In genomic region chr9:73076-73899, GRCh38 we compare ENCODE assay signal across 9 cellular contexts. TPM values are rescaled to one million over a fixed set of nuclear protein-coding genes. Genes with fewer than 3 reads are reported as not detected.
DNase-seq lines count a peak whose midpoint lies in the region; ATAC-seq and TF ChIP-seq lines count a peak whose summit lies in the region.
"Not testable (repeated sequence)": the region's sequence is repeated elsewhere in the genome, so short reads cannot be mapped to it uniquely, and the experiment has no call there.
"Had no signal": no experiment of that assay in that cellular context is flagged by ENCODE, and none has a peak within 500 bp of the region (broad histone marks: within the 10 kb centered on the region; RNA-seq: fewer than 3 reads in every experiment).

No MANE protein-coding gene starts in this region.

- not testable (repeated sequence) for H3K4me1 ChIP-seq in tibial artery

- H3K27me3 ChIP-seq in tibial artery, result not testable (repeated sequence)

- peaks cover 20% of the 10 kb centered on the region for H3K27me3 Mint-ChIP-seq in progenitor cell of endocrine pancreas

- DNase-seq in DMS53 (lab: John Stamatoyannopoulos, UW) (peak; percentile 46), NCI-H1417 (lab: John Stamatoyannopoulos, UW) (peak in 2 of 3 experiments; percentile 7 to 32), fibroblast of the aortic adventitia (ENCODE audit: low read depth) (peak; percentile 25), left colon (peak in 1 of 2 donors; percentile 14), progenitor cell of endocrine pancreas (ENCODE audit: low spot score, unreplicated experiment) (peak; percentile 16), tibial artery (peak in 1 of 2 donors; percentile 58)
- DNase-seq in activated CD4-positive, alpha-beta T cell treated with anti-CD3 and anti-CD28 coated beads, Interleukin-2, amount 50 U/mL, for 48 hours, result peak; percentile 3 to 15
- not testable (repeated sequence) for DNase-seq in astrocyte of the spinal cord (ENCODE audit: low read depth, low spot score)

- not testable (repeated sequence) for H3K4me1 Mint-ChIP-seq in progenitor cell of endocrine pancreas (ENCODE audit: low read depth)

- H3K4me3 ChIP-seq in astrocyte of the spinal cord (ENCODE audit: low read depth, low read length), result peak overlapping the region; percentile 18
- H3K4me3 ChIP-seq in fibroblast of the aortic adventitia (ENCODE audit: low read depth, low read length), result peak overlapping the region; percentile 56
- peak overlapping the region; percentile 47 to 56 for H3K4me3 ChIP-seq in tibial artery

- peak overlapping the region; percentile 61 for H3K4me3 Mint-ChIP-seq in progenitor cell of endocrine pancreas (ENCODE audit: low read depth)

- in situ Hi-C loops in astrocyte of the spinal cord (cut with HindIII; ENCODE audit: low sequenced_read_pairs), result not testable (repeated sequence)

- not testable (repeated sequence) for TF ChIP-seq CTCF in astrocyte of the spinal cord (IDR thresholded peaks at IDR 0.05; ENCODE audit: low read depth, low read length); fibroblast of the aortic adventitia (IDR thresholded peaks at IDR 0.05; ENCODE audit: insufficient read depth, low read length); progenitor cell of endocrine pancreas (IDR thresholded peaks at IDR 0.05; ENCODE audit: unreplicated experiment); tibial artery (IDR thresholded peaks at IDR 0.05)

- H3K36me3 Mint-ChIP-seq in progenitor cell of endocrine pancreas (ENCODE audit: insufficient read depth), result not testable (repeated sequence)

- not testable (repeated sequence) for H3K9me3 Mint-ChIP-seq in progenitor cell of endocrine pancreas (ENCODE audit: low read depth)

- intact Hi-C loops in left colon (cut with DNase I, micrococcal nuclease); tibial artery (cut with DNase I; ENCODE audit: low total_unique reads): not testable (repeated sequence)

- H3K9me3 ChIP-seq in tibial artery, result not testable (repeated sequence)

- ATAC-seq in left colon, result peak; percentile 54

- not testable (repeated sequence) for H3K36me3 ChIP-seq in tibial artery

- H3K27ac Mint-ChIP-seq in progenitor cell of endocrine pancreas, result not testable (repeated sequence)

- not testable (repeated sequence) for H3K27ac ChIP-seq in tibial artery

RNA-seq across cellular contexts. Expression of gene WASHC1, which starts 44.0 kb away (rescaled TPM):
- 2.2 and 5.2 TPM in 2 replicates for total RNA-seq in fibroblast of the aortic adventitia (ENCODE audit: low replicate concordance)
- 10 to 100 TPM; 17.2 to 21.2 TPM for total RNA-seq in left colon
- 25.4 and 26.1 TPM in 2 replicates for total RNA-seq in progenitor cell of endocrine pancreas

RNA-seq across cellular contexts. Expression of gene FOXD4, which starts 44.9 kb away (rescaled TPM):
- total RNA-seq in fibroblast of the aortic adventitia (ENCODE audit: low replicate concordance), result 0.27 TPM in 1 of 2 replicates, not detected in the other
- under 1 TPM; 0.24 to 0.39 TPM for total RNA-seq in left colon
- total RNA-seq in progenitor cell of endocrine pancreas, result 0.50 and 0.58 TPM in 2 replicates
- total RNA-seq: mononuclear cell had no signal
